In genomic region chr15:67370206-67370954, GRCh38 we compare ENCODE assay signal across 1 cellular context.
TF ChIP-seq lines count a peak whose summit lies in the region.

No MANE protein-coding gene starts in this region.

TF ChIP-seq in K562, 482 proteins besides CTCF, POLR2A, EP300 and RAD21 (continued from another document and continues in another):
- TF ChIP-seq RCOR1 (IDR thresholded peaks at IDR 0.05; ENCODE audit: borderline replicate concordance in 1 of 2, low read depth in 2 of 2, low read length in 2 of 2) (peak in 1 of 2 experiments; percentile 58; a peak in 1 of 4 replicates), E4F1 (CRISPR knock-in tag; IDR thresholded peaks at IDR 0.05; ENCODE audit: borderline replicate concordance) (no peak), GTF2F1 (IDR thresholded peaks at IDR 0.05; ENCODE audit: low read depth, low read length) (no peak), TCF7L2 (IDR thresholded peaks at IDR 0.05; ENCODE audit: low read depth, low read length) (no peak), ZNF263 (CRISPR knock-in tag; IDR thresholded peaks at IDR 0.05; ENCODE audit: borderline replicate concordance) (no peak), IRF9 (tag; IDR thresholded peaks at IDR 0.05) (no peak), ZZZ3 (IDR thresholded peaks at IDR 0.05) (no peak), ZMIZ1 (IDR thresholded peaks at IDR 0.05; ENCODE audit: low read depth in 2 of 2, low read length in 2 of 2) (no peak), KLF1 (tag; IDR thresholded peaks at IDR 0.05) (no peak), NFE2L1 (tag; IDR thresholded peaks at IDR 0.05; ENCODE audit: borderline replicate concordance, low read depth) (no peak), ZBTB1 (CRISPR knock-in tag; IDR thresholded peaks at IDR 0.05; ENCODE audit: borderline replicate concordance, low read depth) (no peak), ZNF407 (IDR thresholded peaks at IDR 0.05; ENCODE audit: low read depth) (no peak), ZBTB2 (IDR thresholded peaks at IDR 0.05) (no peak), CREB5 (CRISPR knock-in tag; IDR thresholded peaks at IDR 0.05) (no peak), CBFB (CRISPR knock-in tag; IDR thresholded peaks at IDR 0.05) (no peak), ZFP91 (CRISPR knock-in tag; IDR thresholded peaks at IDR 0.05) (no peak), NRF1 (conservative IDR thresholded peaks at IDR 0.05 in 1 of 2, IDR thresholded peaks at IDR 0.05 in 1 of 2) (no peak), TRIM25 (IDR thresholded peaks at IDR 0.05; ENCODE audit: borderline replicate concordance) (no peak), ZNF121 (CRISPR knock-in tag; conservative IDR thresholded peaks at IDR 0.05) (no peak), MCM2 (IDR thresholded peaks at IDR 0.05; ENCODE audit: low read depth) (no peak), RAD51 (IDR thresholded peaks at IDR 0.05; ENCODE audit: borderline replicate concordance, low read depth) (peak; percentile 78), ZNF589 (CRISPR knock-in tag; IDR thresholded peaks at IDR 0.05; ENCODE audit: low read depth) (no peak), ID3 (CRISPR knock-in tag; IDR thresholded peaks at IDR 0.05) (no peak), ID3 (tag; IDR thresholded peaks at IDR 0.05) (no peak), CCNT2 (IDR thresholded peaks at IDR 0.05; ENCODE audit: borderline replicate concordance, extremely low read depth, insufficient read length, low read depth, low read length) (no peak), DPF2 (IDR thresholded peaks at IDR 0.05) (no peak; the same call in 1 of the 2 replicates), ARID3A (IDR thresholded peaks at IDR 0.05; ENCODE audit: borderline replicate concordance, low read depth, low read length) (no peak), ZBED1 (IDR thresholded peaks at IDR 0.05) (no peak)
